12 cellular contexts compared by ENCODE assay signal in the genomic region with DNA sequence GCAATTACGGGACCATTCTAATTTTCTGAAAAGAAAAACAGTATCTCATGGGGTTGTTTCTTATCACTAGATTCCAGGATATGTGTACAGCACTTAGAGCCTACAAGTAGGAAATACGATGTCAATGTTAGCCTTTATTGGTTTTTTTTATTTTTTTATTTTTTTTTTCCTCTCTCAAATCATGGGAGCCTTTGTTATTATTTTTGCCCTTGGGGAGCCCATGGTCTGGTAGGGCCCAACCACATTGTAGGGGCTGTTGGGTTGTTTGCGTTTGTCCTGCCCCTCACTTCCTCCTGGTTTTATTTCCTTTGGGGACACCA. TPM values are rescaled to one million over a fixed set of nuclear protein-coding genes. Genes with fewer than 3 reads are reported as not detected.
DNase-seq lines count a peak whose midpoint lies in the region; ATAC-seq, FAIRE-seq and TF ChIP-seq lines count a peak whose summit lies in the region.
"Had no signal": no experiment of that assay in that cellular context is flagged by ENCODE, and none has a peak within 500 bp of the region (broad histone marks: within the 10 kb centered on the region; RNA-seq: fewer than 3 reads in every experiment).

No MANE protein-coding gene starts in this region.

- no peak overlapping the region for H2BK12ac ChIP-seq in H1 (ENCODE audit: low read depth, low read length)

- no peak for TF ChIP-seq EP300 in H1 (IDR thresholded peaks at IDR 0.05; ENCODE audit: borderline replicate concordance in 1 of 2, low read depth in 2 of 2, low read length in 2 of 2)

- H3K9me3 Mint-ChIP-seq in activated naive CD4-positive, alpha-beta T cell treated with anti-CD3 and anti-CD28 coated beads, Interleukin-2, amount 50 U/mL, for 24 hours: no peaks in the 10 kb centered on the region

- H4K91ac ChIP-seq in H1 (replicated peaks; ENCODE audit: insufficient read length, low read length): no peak overlapping the region

- peaks cover 17% of the 10 kb centered on the region for H3K4me1 ChIP-seq in OCI-LY7 (ENCODE audit: insufficient read depth, low read length, poor library complexity, severe bottlenecking)
- H3K4me1 ChIP-seq in H1 (replicated peaks in 1 of 4; ENCODE audit: control insufficient read depth in 3 of 4, insufficient read depth in 4 of 4, low read length in 3 of 4): peaks cover 0 to 13% (median 6%) of the 10 kb centered on the region in 4 experiments; a peak in 5 of 7 replicates
- no peaks in the 10 kb centered on the region for H3K4me1 ChIP-seq in colonic mucosa
- peaks cover 0 to 2% of the 10 kb centered on the region in 2 donors for H3K4me1 ChIP-seq in small intestine (ENCODE audit: control insufficient read depth in 2 of 2, insufficient read depth in 1 of 2, low read depth in 1 of 2, low read length in 1 of 2)
- H3K4me1 ChIP-seq: SJSA1 had no signal

- no peak overlapping the region for H2BK120ac ChIP-seq in H1 (replicated peaks; ENCODE audit: low read depth, low read length)

- H2AK5ac ChIP-seq in H1 (ENCODE audit: low read depth, low read length): no peak overlapping the region

- peaks cover 3% of the 10 kb centered on the region for H3K36me3 Mint-ChIP-seq in activated naive CD4-positive, alpha-beta T cell treated with anti-CD3 and anti-CD28 coated beads, Interleukin-2, amount 50 U/mL, for 24 hours

- no peak for DNase-seq in activated naive CD4-positive, alpha-beta T cell treated with anti-CD3 and anti-CD28 coated beads, Interleukin-2, amount 50 U/mL, for 16 hours
- no peak for DNase-seq in OCI-LY7 (ENCODE audit: low spot score)
- DNase-seq in H1 (ENCODE audit: low read depth in 1 of 2, low spot score in 2 of 2): no peak
- DNase-seq in colonic mucosa: no peak
- no peak for DNase-seq in small intestine
- DNase-seq in coronary artery (ENCODE audit: low spot score): no peak
- DNase-seq: GOT3 had no signal

- H3K4ac ChIP-seq in H1 (replicated peaks; ENCODE audit: insufficient read length, low read depth, low read length): no peak overlapping the region

- H3K36me3 ChIP-seq in OCI-LY7 (ENCODE audit: insufficient read depth, low read length): no peaks in the 10 kb centered on the region
- no peaks in the 10 kb centered on the region for H3K36me3 ChIP-seq in H1 (ENCODE audit: control insufficient read depth in 2 of 4, insufficient read depth in 4 of 4, low read length in 3 of 4)
- no peaks in the 10 kb centered on the region for H3K36me3 ChIP-seq in colonic mucosa
- H3K36me3 ChIP-seq in small intestine (ENCODE audit: control insufficient read depth in 2 of 2, insufficient read depth in 2 of 2, low read length in 2 of 2): no peaks in the 10 kb centered on the region
- H3K36me3 ChIP-seq: SJSA1 had no signal

- H2BK5ac ChIP-seq in H1 (ENCODE audit: low read depth, low read length): no peak overlapping the region

- no peaks in the 10 kb centered on the region for H3K9me2 ChIP-seq in OCI-LY7 (ENCODE audit: insufficient read depth, low read length)

- peak overlapping the region; percentile 38 for H3K56ac ChIP-seq in H1 (replicated peaks; ENCODE audit: insufficient read length, low read depth, low read length)

- BruUV-seq in OCI-LY7 (replicated peaks; lab: Mats Ljungman, UMichigan): no TSS peak

- no peak overlapping the region for H2BK15ac ChIP-seq in H1 (ENCODE audit: low read length)

- H3K27me3 Mint-ChIP-seq in activated naive CD4-positive, alpha-beta T cell treated with anti-CD3 and anti-CD28 coated beads, Interleukin-2, amount 50 U/mL, for 24 hours: no peaks in the 10 kb centered on the region

- no peak overlapping the region for H4K8ac ChIP-seq in H1 (ENCODE audit: extremely low read depth, insufficient read depth, low read length)

- TF ChIP-seq POLR2A in H1 (IDR thresholded peaks at IDR 0.05; ENCODE audit: control extremely low read depth in 1 of 2, low read depth in 2 of 2, low read length in 2 of 2): no peak

- intact Hi-C loops in OCI-LY7 (cut with micrococcal nuclease; ENCODE audit: unreplicated experiment) (no loop called here), colonic mucosa (cut with DNase I) (no loop called here)

- no peak overlapping the region for H2BK20ac ChIP-seq in H1 (ENCODE audit: low read length)

- H4K20me1 ChIP-seq in OCI-LY7 (ENCODE audit: insufficient read depth, low read length): no peaks in the 10 kb centered on the region
- no peaks in the 10 kb centered on the region for H4K20me1 ChIP-seq in H1 (replicated peaks in 1 of 2; ENCODE audit: control insufficient read depth in 1 of 2, insufficient read depth in 2 of 2, low read length in 2 of 2)

- H2AFZ ChIP-seq in OCI-LY7 (ENCODE audit: low read length) (peak overlapping the region; percentile 89), H1 (ENCODE audit: low read length) (no peak overlapping the region)

- peak overlapping the region; percentile 89 for H3K27ac Mint-ChIP-seq in activated naive CD4-positive, alpha-beta T cell treated with anti-CD3 and anti-CD28 coated beads, Interleukin-2, amount 50 U/mL, for 24 hours

- no peak for ATAC-seq in HG02938 (IDR thresholded peaks at IDR 0.05; ENCODE audit: unreplicated experiment)

- H3K9me3 ChIP-seq in OCI-LY7 (ENCODE audit: low read length): no peaks in the 10 kb centered on the region
- H3K9me3 ChIP-seq in H1 (ENCODE audit: insufficient read depth in 2 of 2, low read depth in 1 of 2, low read length in 1 of 2): no peaks in the 10 kb centered on the region
- no peaks in the 10 kb centered on the region for H3K9me3 ChIP-seq in colonic mucosa
- H3K9me3 ChIP-seq in small intestine (ENCODE audit: control insufficient read depth, low read depth): no peaks in the 10 kb centered on the region
- H3K9me3 ChIP-seq: SJSA1 had no signal

- WGBS in H1 (ENCODE audit: extremely low coverage in 1 of 2, insufficient coverage in 1 of 2, insufficient read length in 1 of 2, insufficient replicate concordance in 2 of 2, low coverage in 1 of 2, low lambda C conversion rate in 2 of 2, missing lambda C conversion rate in 1 of 2), 2 experiments: 64% methylated on average over 3 of the region's 3 CpGs; no CpG with 5 or more reads in 1 of the 2 experiments
- WGBS in small intestine, 3 donors: 70 to 88% (median 87%) methylated on average over 3 of the region's 3 CpGs

- no peak for FAIRE-seq in H1 (lab: Jason Lieb, UNC)
- no peak for FAIRE-seq in small intestine (lab: Jason Lieb, UNC)
- FAIRE-seq: colon had no signal

- H3K9ac ChIP-seq in H1 (replicated peaks in 1 of 4; ENCODE audit: extremely low read depth in 1 of 4, low read depth in 3 of 4, low read length in 3 of 4): no peak overlapping the region
- H3K9ac ChIP-seq in colonic mucosa (ENCODE audit: low read depth in 2 of 2, low read length in 2 of 2): no peak overlapping the region

- H3K27ac ChIP-seq in OCI-LY7 (ENCODE audit: low read depth, low read length, poor library complexity, severe bottlenecking): peak overlapping the region; percentile 54
- H3K27ac ChIP-seq in H1 (ENCODE audit: low read depth, low read length): no peak overlapping the region
- no peak overlapping the region for H3K27ac ChIP-seq in colonic mucosa
- H3K27ac ChIP-seq in small intestine (ENCODE audit: low read depth in 1 of 2, low read length in 1 of 2): no peak overlapping the region
- no peak overlapping the region for H3K27ac ChIP-seq in coronary artery
- H3K27ac ChIP-seq: SJSA1 had no signal

- POLR2A ChIA-PET in OCI-LY7 (lab: Charles Lee) (interaction anchor here (0.9 to 1.0 kb wide), 2 partner anchors 27 to 36 kb away, joined by 3 read pairs; no protein-coding TSS in a partner anchor), H1 (lab: Charles Lee; ENCODE audit: partially characterized antibody) (interaction anchor here (0.7 to 1.5 kb wide), 6 partner anchors 11 to 523 kb away, joined by 3 to 8 read pairs (median 3); partner anchors contain the start of gene ORAI1)

- H3K79me2 ChIP-seq in OCI-LY7 (ENCODE audit: insufficient read depth, low read depth, low read length) (peaks cover 10% of the 10 kb centered on the region; the same call in 1 of the 2 replicates), H1 (ENCODE audit: control insufficient read depth in 1 of 2, insufficient read depth in 2 of 2, low read length in 2 of 2) (no peaks in the 10 kb centered on the region)

- H3K4me3 Mint-ChIP-seq in activated naive CD4-positive, alpha-beta T cell treated with anti-CD3 and anti-CD28 coated beads, Interleukin-2, amount 50 U/mL, for 24 hours: peak overlapping the region; percentile 68

- TF ChIP-seq RAD21 in H1 (IDR thresholded peaks at IDR 0.05 in 1 of 2, conservative IDR thresholded peaks at IDR 0.05 in 1 of 2; ENCODE audit: low read depth in 2 of 2, low read length in 2 of 2): no peak

- H3K4me3 ChIP-seq in OCI-LY7 (ENCODE audit: low read depth, low read length, poor library complexity, severe bottlenecking): peak overlapping the region; percentile 72
- H3K4me3 ChIP-seq in H1 (ENCODE audit: extremely low read depth in 1 of 4, insufficient read depth in 2 of 4, low read depth in 3 of 4, low read length in 4 of 4): no peak overlapping the region
- no peak overlapping the region for H3K4me3 ChIP-seq in colonic mucosa
- H3K4me3 ChIP-seq in small intestine (ENCODE audit: low read depth in 1 of 2, low read length in 2 of 2): no peak overlapping the region
- no peak overlapping the region for H3K4me3 ChIP-seq in coronary artery
- H3K4me3 ChIP-seq: SJSA1 had no signal

- peaks cover 3% of the 10 kb centered on the region; the same call in 1 of the 2 replicates for H3K23me2 ChIP-seq in H1 (ENCODE audit: low read depth, low read length)

- no peak overlapping the region for H3K18ac ChIP-seq in H1 (ENCODE audit: extremely low read depth, low read length)

- H3K27me3 ChIP-seq in H1 (replicated peaks in 1 of 4; ENCODE audit: control insufficient read depth in 3 of 4, extremely low read depth in 1 of 4, insufficient read depth in 3 of 4, low read length in 3 of 4) (no peaks in the 10 kb centered on the region), colonic mucosa (no peaks in the 10 kb centered on the region), small intestine (ENCODE audit: control insufficient read depth in 2 of 2, insufficient read depth in 2 of 2, low read length in 2 of 2) (no peaks in the 10 kb centered on the region)
- H3K27me3 ChIP-seq: SJSA1 had no signal

- H3K79me1 ChIP-seq in H1 (ENCODE audit: low read depth, low read length): no peaks in the 10 kb centered on the region; the same call in 1 of the 2 replicates

- H3K4me1 Mint-ChIP-seq in activated naive CD4-positive, alpha-beta T cell treated with anti-CD3 and anti-CD28 coated beads, Interleukin-2, amount 50 U/mL, for 24 hours: peaks cover 77% of the 10 kb centered on the region

- H3K4me2 ChIP-seq in OCI-LY7 (ENCODE audit: low read length) (peak overlapping the region; percentile 56), H1 (ENCODE audit: insufficient read depth in 1 of 2, low read depth in 2 of 2, low read length in 2 of 2) (peak overlapping the region; percentile 68 to 74; a peak in 3 of 4 replicates)

- CTCF ChIA-PET in OCI-LY7 (lab: Charles Lee; ENCODE audit: unreplicated experiment) (no interaction called here), H1 (lab: Charles Lee; ENCODE audit: partially characterized antibody) (interaction anchor here (1.3 kb wide), 1 partner anchor 187 kb away, joined by 3 read pairs; no protein-coding TSS in a partner anchor)

- no peak overlapping the region for H3K23ac ChIP-seq in H1 (ENCODE audit: insufficient read length)

- H4K5ac ChIP-seq in H1 (ENCODE audit: insufficient read length, low read depth, low read length): no peak overlapping the region

- H3K14ac ChIP-seq in H1 (ENCODE audit: insufficient read length): no peak overlapping the region

- TF ChIP-seq CTCF in OCI-LY7 (conservative IDR thresholded peaks at IDR 0.05; ENCODE audit: low read length) (no peak), H1 (IDR thresholded peaks at IDR 0.05; ENCODE audit: control extremely low read depth in 1 of 3, insufficient read depth in 1 of 3, low read depth in 1 of 3, low read length in 3 of 3) (no peak), colonic mucosa (IDR thresholded peaks at IDR 0.05) (no peak), coronary artery (IDR thresholded peaks at IDR 0.05) (no peak)

RNA-seq across cellular contexts. Expression of gene MORN3, which starts 5.9 kb away (rescaled TPM):
- total RNA-seq in OCI-LY7 (2014; rRNA removed; shearing (Covaris generic)): 0.32 TPM in 1 of 2 replicates, not detected in the other
- total RNA-seq in OCI-LY7 (2022) (0.13 and 0.18 TPM in 2 replicates), colonic mucosa (not detected)
- 0.34 and 0.93 TPM in 2 replicates for total RNA-seq in H1 (2021; fragmentation: NEBNext Ultra II Directional; extraction: Animal tissue kit (Norgen Biotek cat#: 25700))
- polyA plus RNA-seq in H1 (2011; rRNA removed) (0.22 and 0.39 TPM in 2 replicates), small intestine (under 1 TPM in 1 of 3 donors, not detected in 2; 0.57 TPM)
- polyA plus RNA-seq in H1 (2011; cell fraction: cytosol; rRNA removed): 0.87 TPM
- polyA plus RNA-seq in H1 (2011; cell fraction: nucleus; rRNA removed): 0.20 TPM
- polyA plus RNA-seq in H1 (2012, experiment 1 of 2): 0.51 to 0.70 TPM (median 0.66 TPM) in 4 replicates
- polyA plus RNA-seq in H1 (2012, experiment 2 of 2): 0.18 TPM
- polyA plus RNA-seq in H1 (2013, experiment 1 of 2): 0.47 TPM
- 0.61 TPM for polyA plus RNA-seq in H1 (2013, experiment 2 of 2)
- polyA minus RNA-seq in H1 (2011; rRNA and poly(A)+ RNA removed): 0.10 and 0.44 TPM in 2 replicates
- not detected for polyA minus RNA-seq in H1 (2011; cell fraction: cytosol; rRNA and poly(A)+ RNA removed)
- polyA minus RNA-seq in H1 (2011; cell fraction: nucleus; rRNA and poly(A)+ RNA removed): not detected
- total RNA-seq: mesenteric fat pad, SJSA1 had no signal

RNA-seq across cellular contexts. Expression of gene ORAI1, which starts 37.2 kb away (rescaled TPM):
- total RNA-seq in OCI-LY7 (2014; rRNA removed; shearing (Covaris generic)): 3.3 and 9.5 TPM in 2 replicates
- total RNA-seq in OCI-LY7 (2022) (19.1 and 20.1 TPM in 2 replicates), colonic mucosa (10 to 100 TPM; 14.6 to 23.5 TPM)
- total RNA-seq in H1 (2021; fragmentation: NEBNext Ultra II Directional; extraction: Animal tissue kit (Norgen Biotek cat#: 25700)): 28.4 and 29.9 TPM in 2 replicates
- polyA plus RNA-seq in H1 (2011; rRNA removed) (71.5 and 101 TPM in 2 replicates), small intestine (10 to 100 TPM; 16.1 to 51.4 (median 30.8) TPM)
- polyA plus RNA-seq in H1 (2011; cell fraction: cytosol; rRNA removed): 41.8 TPM
- 39.3 TPM for polyA plus RNA-seq in H1 (2011; cell fraction: nucleus; rRNA removed)
- polyA plus RNA-seq in H1 (2012, experiment 1 of 2): 16.2 to 31.6 TPM (median 27.3 TPM) in 4 replicates
- 24.8 TPM for polyA plus RNA-seq in H1 (2012, experiment 2 of 2)
- polyA plus RNA-seq in H1 (2013, experiment 1 of 2): 27.2 TPM
- 31.4 TPM for polyA plus RNA-seq in H1 (2013, experiment 2 of 2)
- polyA minus RNA-seq in H1 (2011; rRNA and poly(A)+ RNA removed): 21.6 and 29.6 TPM in 2 replicates
- 46.5 TPM for polyA minus RNA-seq in H1 (2011; cell fraction: cytosol; rRNA and poly(A)+ RNA removed)
- polyA minus RNA-seq in H1 (2011; cell fraction: nucleus; rRNA and poly(A)+ RNA removed): 26.7 TPM

RNA-seq across cellular contexts. Expression of gene TMEM120B, which starts 49.0 kb away (rescaled TPM):
- 9.3 and 12.4 TPM in 2 replicates for total RNA-seq in OCI-LY7 (2014; rRNA removed; shearing (Covaris generic))
- 20.5 and 21.5 TPM in 2 replicates for total RNA-seq in OCI-LY7 (2022)
- total RNA-seq in H1 (2021; fragmentation: NEBNext Ultra II Directional; extraction: Animal tissue kit (Norgen Biotek cat#: 25700)): 26.0 and 29.1 TPM in 2 replicates
- polyA plus RNA-seq in H1 (2011; rRNA removed): 22.0 and 31.2 TPM in 2 replicates
- 21.3 TPM for polyA plus RNA-seq in H1 (2011; cell fraction: cytosol; rRNA removed)
- 90.2 TPM for polyA plus RNA-seq in H1 (2011; cell fraction: nucleus; rRNA removed)
- polyA plus RNA-seq in H1 (2012, experiment 1 of 2): 15.8 to 21.0 TPM (median 18.0 TPM) in 4 replicates
- 11.9 TPM for polyA plus RNA-seq in H1 (2012, experiment 2 of 2)
- 31.3 TPM for polyA plus RNA-seq in H1 (2013, experiment 1 of 2)
- 29.9 TPM for polyA plus RNA-seq in H1 (2013, experiment 2 of 2)
- 35.4 and 36.4 TPM in 2 replicates for polyA minus RNA-seq in H1 (2011; rRNA and poly(A)+ RNA removed)
- 16.7 TPM for polyA minus RNA-seq in H1 (2011; cell fraction: cytosol; rRNA and poly(A)+ RNA removed)
- polyA minus RNA-seq in H1 (2011; cell fraction: nucleus; rRNA and poly(A)+ RNA removed): 25.9 TPM
- total RNA-seq in colonic mucosa: 1 to 10 TPM; 3.9 to 6.5 TPM
- 1 to 10 TPM; 2.7 to 4.1 (median 3.1) TPM for polyA plus RNA-seq in small intestine
